ENCODE assay signal across 15 cellular contexts in the genomic region with DNA sequence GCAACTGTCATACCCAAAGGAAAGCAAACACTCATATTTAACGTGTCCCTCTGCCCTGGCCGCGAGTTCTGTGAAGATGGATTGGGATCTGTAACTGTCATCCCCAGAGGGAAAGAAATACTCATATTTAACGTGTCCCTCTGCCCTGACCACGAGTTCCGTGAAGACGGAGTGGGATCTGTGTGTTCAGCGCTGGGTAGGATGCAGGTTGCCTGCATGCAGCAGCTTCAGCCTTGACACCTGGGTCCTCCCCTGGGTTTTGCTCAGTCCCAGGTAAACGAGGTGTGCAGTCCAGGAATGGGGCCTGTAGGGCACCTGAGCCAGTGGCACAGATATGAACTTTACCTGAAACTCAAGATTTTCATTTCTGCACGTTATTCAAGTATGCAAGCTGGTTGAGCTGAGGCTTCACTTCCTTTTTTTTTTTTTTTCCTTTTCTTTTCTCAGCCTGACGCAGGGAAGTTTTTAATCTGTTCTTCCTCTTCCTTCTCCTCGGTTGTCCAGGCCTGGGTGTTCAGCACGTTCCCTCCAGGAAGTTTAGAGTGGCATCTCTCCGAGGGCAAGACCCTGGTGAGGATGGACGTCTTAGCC.
"Had no signal": no experiment of that assay in that cellular context is flagged by ENCODE, and none has a peak within 500 bp of the region (broad histone marks: within the 10 kb centered on the region; RNA-seq: fewer than 3 reads in every experiment).

No MANE protein-coding gene starts in this region.

- DNase-seq: activated CD4-positive, alpha-beta T cell treated with anti-CD3 and anti-CD28 coated beads for 36 hours; activated CD4-positive, alpha-beta T cell treated with anti-CD3 and anti-CD28 coated beads, Interleukin-2, amount 50 U/mL, for 48 hours; activated naive CD4-positive, alpha-beta T cell treated with anti-CD3 and anti-CD28 coated beads for 36 hours; activated T-cell treated with anti-CD3 and anti-CD28 coated beads, Interleukin-2, amount 50 U/mL, for 24 hours; body of pancreas; caudate nucleus; gastrocnemius medialis; kidney; left lung; posterior cingulate gyrus; stimulated activated CD4-positive, alpha-beta T cell treated with anti-CD3 and anti-CD28 coated beads, Interleukin-2, amount 100 ng/mL, for 24 hours; stimulated activated naive CD8-positive, alpha-beta T cell treated with anti-CD3 and anti-CD28 coated beads, Interleukin-15, Interleukin-2, amounts not matched to agents 100 U/mL and 50 U/mL, for 24 hours; substantia nigra; transverse colon had no signal

- H3K36me3 ChIP-seq: gastrocnemius medialis, left lung, transverse colon, vagina had no signal

- H3K9me3 ChIP-seq: body of pancreas, gastrocnemius medialis, left lung, transverse colon, vagina had no signal

- H3K4me1 ChIP-seq: body of pancreas, gastrocnemius medialis, left lung, transverse colon, vagina had no signal

- H3K27ac ChIP-seq: body of pancreas, gastrocnemius medialis, left lung, transverse colon, vagina had no signal

- H3K4me3 ChIP-seq: body of pancreas, gastrocnemius medialis, left lung, transverse colon, vagina had no signal

- H3K27me3 ChIP-seq: body of pancreas, gastrocnemius medialis, transverse colon, vagina had no signal
